16 cellular contexts compared by ENCODE assay signal in the genomic region with DNA sequence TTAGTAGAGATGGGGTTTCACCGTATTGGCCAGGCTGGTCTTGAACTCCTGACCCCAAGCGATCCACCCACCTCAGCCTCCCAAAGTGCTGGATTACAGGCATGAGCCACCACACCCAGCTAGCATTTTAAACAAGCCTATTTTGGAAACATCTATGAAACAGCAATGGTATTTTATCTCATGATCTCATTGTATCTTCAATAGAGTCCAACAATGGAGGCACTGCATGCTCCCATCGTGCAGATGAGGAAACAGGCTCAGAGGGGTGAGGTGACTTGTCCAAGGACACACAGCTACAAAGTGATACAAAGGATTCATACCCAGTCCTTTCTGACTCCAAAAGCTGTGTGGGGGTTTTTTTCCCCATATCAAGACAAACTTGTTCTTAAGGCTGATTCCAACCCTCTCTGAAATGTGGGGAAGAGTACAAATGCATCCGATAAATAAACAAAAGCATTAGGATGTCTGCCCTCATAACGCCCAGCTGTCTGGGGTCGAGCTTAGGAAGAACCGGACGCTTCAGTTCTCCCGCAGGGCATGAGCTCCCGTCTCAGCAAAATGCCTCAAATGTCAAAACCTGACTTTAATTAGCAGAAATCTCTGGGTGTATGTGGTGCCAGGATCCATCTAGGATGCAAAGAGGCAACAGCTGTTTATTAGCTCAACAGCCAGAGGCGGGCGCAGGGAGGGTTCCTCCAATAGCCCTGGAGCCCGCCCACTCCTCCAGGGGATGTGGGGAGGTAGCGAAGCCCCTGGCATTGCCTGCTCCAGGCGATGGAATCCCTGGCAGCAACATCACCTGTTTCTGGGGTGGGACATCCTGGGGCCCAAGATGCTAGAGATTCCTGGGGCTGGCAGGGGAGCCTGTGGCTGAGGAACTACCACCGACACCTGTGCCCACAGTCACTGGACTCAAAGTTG.
"Had no signal": no experiment of that assay in that cellular context is flagged by ENCODE, and none has a peak within 500 bp of the region (broad histone marks: within the 10 kb centered on the region; RNA-seq: fewer than 3 reads in every experiment).

No MANE protein-coding gene starts in this region.

- H3K36me3 ChIP-seq: esophagus squamous epithelium, heart left ventricle, pancreas had no signal

- H3K4me3 ChIP-seq: esophagus squamous epithelium, heart left ventricle, pancreas, testis had no signal

- ATAC-seq: activated T-cell treated with anti-CD3 and anti-CD28 coated beads, Interleukin-2, amount 50 U/mL, for 4 hours; heart left ventricle; stimulated activated naive CD8-positive, alpha-beta T cell treated with anti-CD3 and anti-CD28 coated beads, Interleukin-15, amount 100 ng/mL, for 72 hours had no signal

- H3K4me1 ChIP-seq: esophagus squamous epithelium, heart left ventricle, pancreas had no signal

- H3K9me3 ChIP-seq: esophagus squamous epithelium, heart left ventricle, pancreas, testis had no signal

- H3K27ac ChIP-seq: esophagus squamous epithelium, heart left ventricle, pancreas, testis had no signal

- DNase-seq: activated CD4-positive, alpha-beta memory T cell treated with anti-CD3 and anti-CD28 coated beads for 36 hours; activated gamma-delta T cell treated with Interleukin-2 at 50 U/mL for 16 hours; activated naive CD8-positive, alpha-beta T cell treated with anti-CD3 and anti-CD28 coated beads, Interleukin-2, amount 10 ng/mL, durations not matched to agents 7 days and 5 days; activated T-cell treated with anti-CD3 and anti-CD28 coated beads, Interleukin-2, amount 50 U/mL, for 4 hours; aorta; esophagus squamous epithelium; heart left ventricle; kidney; left ventricle myocardium superior; mesendoderm; pancreas; stimulated activated CD4-positive, alpha-beta T cell treated with anti-CD3 and anti-CD28 coated beads, Interleukin-15, amount 100 ng/mL, for 24 hours; stimulated activated CD4-positive, alpha-beta T cell treated with anti-CD3 and anti-CD28 coated beads, Interleukin-4, amount 100 ng/mL, for 4 hours; stimulated activated naive CD8-positive, alpha-beta T cell treated with anti-CD3 and anti-CD28 coated beads, Interleukin-15, amount 100 ng/mL, for 72 hours; T1000; testis had no signal

- H3K27me3 ChIP-seq: testis had no signal
